Comparison of ENCODE assay signal across 36 cellular contexts in genomic region chr5:148635321-148636083, GRCh38. TPM values are rescaled to one million over a fixed set of nuclear protein-coding genes. Genes with fewer than 3 reads are reported as not detected.
"Had no signal": no experiment of that assay in that cellular context is flagged by ENCODE, and none has a peak within 500 bp of the region (broad histone marks: within the 10 kb centered on the region; RNA-seq: fewer than 3 reads in every experiment).

No MANE protein-coding gene starts in this region.

- H3K36me3 Mint-ChIP-seq: activated CD4-positive, alpha-beta memory T cell treated with anti-CD3 and anti-CD28 coated beads for 36 hours; activated CD8-positive, alpha-beta memory T cell treated with anti-CD3 and anti-CD28 coated beads, Interleukin-2, amount 10 ng/mL, durations not matched to agents 7 days and 5 days; activated naive CD8-positive, alpha-beta T cell had no signal

- H3K4me3 ChIP-seq: esophagus squamous epithelium, gastroesophageal sphincter had no signal

- H3K27ac Mint-ChIP-seq: activated CD4-positive, alpha-beta memory T cell treated with anti-CD3 and anti-CD28 coated beads for 36 hours; activated CD4-positive, alpha-beta T cell treated with anti-CD3 and anti-CD28 coated beads for 36 hours; activated CD4-positive, alpha-beta T cell treated with anti-CD3 and anti-CD28 coated beads, Interleukin-2, amount 10 ng/mL, durations not matched to agents 24 days and 14 days; activated CD8-positive, alpha-beta memory T cell treated with anti-CD3 and anti-CD28 coated beads, Interleukin-2, amount 10 ng/mL, durations not matched to agents 7 days and 5 days; activated CD8-positive, alpha-beta T cell treated with anti-CD3 and anti-CD28 coated beads, Interleukin-2, amount 10 ng/mL, durations not matched to agents 7 days and 5 days; activated naive CD8-positive, alpha-beta T cell; activated T-cell treated with anti-CD3 and anti-CD28 coated beads, Interleukin-2, amount 50 U/mL, for 24 hours; activated T-cell treated with anti-CD3 and anti-CD28 coated beads, Interleukin-2, amount 50 U/mL, for 72 hours; effector memory CD8-positive, alpha-beta T cell had no signal

- H3K27ac ChIP-seq: brain microvascular endothelial cell, esophagus squamous epithelium, gastroesophageal sphincter had no signal

- H3K36me3 ChIP-seq: brain microvascular endothelial cell, esophagus squamous epithelium, gastroesophageal sphincter had no signal

- H3K4me1 Mint-ChIP-seq: activated CD4-positive, alpha-beta T cell treated with anti-CD3 and anti-CD28 coated beads, Interleukin-2, amount 10 ng/mL, durations not matched to agents 24 days and 14 days had no signal

- ATAC-seq: activated CD4-positive, alpha-beta T cell treated with anti-CD3 and anti-CD28 coated beads for 36 hours; activated CD8-positive, alpha-beta memory T cell treated with anti-CD3 and anti-CD28 coated beads, Interleukin-2, amount 10 ng/mL, durations not matched to agents 7 days and 5 days; activated CD8-positive, alpha-beta T cell treated with anti-CD3 and anti-CD28 coated beads, Interleukin-2, amount 10 ng/mL, durations not matched to agents 7 days and 5 days; activated T-cell treated with anti-CD3 and anti-CD28 coated beads, Interleukin-2, amount 50 U/mL, for 72 hours; effector memory CD8-positive, alpha-beta T cell; gastroesophageal sphincter had no signal

- H3K27me3 ChIP-seq: brain microvascular endothelial cell, gastroesophageal sphincter had no signal

- H3K4me3 Mint-ChIP-seq: activated CD4-positive, alpha-beta memory T cell treated with anti-CD3 and anti-CD28 coated beads for 36 hours; activated CD4-positive, alpha-beta T cell treated with anti-CD3 and anti-CD28 coated beads for 36 hours; activated CD4-positive, alpha-beta T cell treated with anti-CD3 and anti-CD28 coated beads, Interleukin-2, amount 10 ng/mL, durations not matched to agents 24 days and 14 days; activated CD8-positive, alpha-beta memory T cell treated with anti-CD3 and anti-CD28 coated beads, Interleukin-2, amount 10 ng/mL, durations not matched to agents 7 days and 5 days; activated CD8-positive, alpha-beta T cell treated with anti-CD3 and anti-CD28 coated beads, Interleukin-2, amount 10 ng/mL, durations not matched to agents 7 days and 5 days; activated naive CD8-positive, alpha-beta T cell; activated T-cell treated with anti-CD3 and anti-CD28 coated beads, Interleukin-2, amount 50 U/mL, for 24 hours; activated T-cell treated with anti-CD3 and anti-CD28 coated beads, Interleukin-2, amount 50 U/mL, for 72 hours; central memory CD8-positive, alpha-beta T cell; effector memory CD8-positive, alpha-beta T cell had no signal

- H3K4me1 ChIP-seq: esophagus squamous epithelium, gastroesophageal sphincter had no signal

- FAIRE-seq: astrocyte, bronchial epithelial cell had no signal

- DNase-seq: activated CD4-positive, alpha-beta memory T cell treated with anti-CD3 and anti-CD28 coated beads for 36 hours; activated CD4-positive, alpha-beta T cell treated with anti-CD3 and anti-CD28 coated beads for 36 hours; activated CD4-positive, alpha-beta T cell treated with anti-CD3 and anti-CD28 coated beads, Interleukin-2, amount 10 ng/mL, durations not matched to agents 24 days and 14 days; activated CD4-positive, CD25-positive, alpha-beta regulatory T cell; activated CD4-positive, CD25-positive, alpha-beta regulatory T cell treated with anti-CD3 and anti-CD28 coated beads, Interleukin-2, amount 50 U/mL, for 72 hours; activated CD8-positive, alpha-beta memory T cell treated with anti-CD3 and anti-CD28 coated beads, Interleukin-2, amount 10 ng/mL, durations not matched to agents 7 days and 5 days; activated CD8-positive, alpha-beta memory T cell treated with anti-CD3 and anti-CD28 coated beads, Interleukin-2, amount 50 U/mL, for 4 hours; activated CD8-positive, alpha-beta T cell treated with anti-CD3 and anti-CD28 coated beads, Interleukin-2, amount 10 ng/mL, durations not matched to agents 7 days and 5 days; activated gamma-delta T cell; activated naive CD4-positive, alpha-beta T cell; activated naive CD4-positive, alpha-beta T cell treated with anti-CD3 and anti-CD28 coated beads, Interleukin-2, amount 50 U/mL, for 16 hours; activated T-cell treated with anti-CD3 and anti-CD28 coated beads for 4 hours; activated T-cell treated with anti-CD3 and anti-CD28 coated beads, Interleukin-2, amount 50 U/mL, for 24 hours; activated T-cell treated with anti-CD3 and anti-CD28 coated beads, Interleukin-2, amount 50 U/mL, for 72 hours; amniotic stem cell; anterior cingulate cortex; brain microvascular endothelial cell; cortex of kidney; dermis blood vessel endothelial cell; effector CD4-positive, alpha-beta T cell; effector memory CD8-positive, alpha-beta T cell; erythroblast; esophagus squamous epithelium; foreskin melanocyte; T-helper 2 cell had no signal

- H3K9me3 Mint-ChIP-seq: activated CD4-positive, alpha-beta memory T cell treated with anti-CD3 and anti-CD28 coated beads for 36 hours; activated CD4-positive, alpha-beta T cell treated with anti-CD3 and anti-CD28 coated beads, Interleukin-2, amount 10 ng/mL, durations not matched to agents 24 days and 14 days; activated T-cell treated with anti-CD3 and anti-CD28 coated beads, Interleukin-2, amount 50 U/mL, for 24 hours; activated T-cell treated with anti-CD3 and anti-CD28 coated beads, Interleukin-2, amount 50 U/mL, for 72 hours; central memory CD8-positive, alpha-beta T cell; effector memory CD8-positive, alpha-beta T cell had no signal

- H3K9me3 ChIP-seq: esophagus squamous epithelium, gastroesophageal sphincter had no signal

RNA-seq across cellular contexts. Expression of gene HTR4, which starts 18.8 kb away (rescaled TPM):
- total RNA-seq: activated CD4-positive, alpha-beta memory T cell treated with anti-CD3 and anti-CD28 coated beads for 36 hours; activated CD4-positive, alpha-beta T cell treated with anti-CD3 and anti-CD28 coated beads for 36 hours; activated CD4-positive, alpha-beta T cell treated with anti-CD3 and anti-CD28 coated beads, Interleukin-2, amount 10 ng/mL, durations not matched to agents 24 days and 14 days; activated CD8-positive, alpha-beta memory T cell treated with anti-CD3 and anti-CD28 coated beads for 36 hours; activated CD8-positive, alpha-beta memory T cell treated with anti-CD3 and anti-CD28 coated beads, Interleukin-2, amount 10 ng/mL, durations not matched to agents 7 days and 5 days; activated CD8-positive, alpha-beta T cell treated with anti-CD3 and anti-CD28 coated beads, Interleukin-2, amount 10 ng/mL, durations not matched to agents 7 days and 5 days; activated T-cell treated with anti-CD3 and anti-CD28 coated beads, Interleukin-2, amount 50 U/mL, for 72 hours; astrocyte; bronchial epithelial cell; dermis blood vessel endothelial cell; fibroblast of lung; fibroblast of villous mesenchyme; glomerular endothelial cell; T-helper 1 cell treated with Interleukin-12 subunit alpha and Interleukin-12 subunit beta and Interleukin-4 antibody, amounts not matched to agents 30 ng/mL and 1 ng/mL, for 36 hours had no signal
- polyA plus RNA-seq: adipose tissue, fibroblast of lung had no signal
